ENCODE assay signal across 20 cellular contexts in the genomic region with DNA sequence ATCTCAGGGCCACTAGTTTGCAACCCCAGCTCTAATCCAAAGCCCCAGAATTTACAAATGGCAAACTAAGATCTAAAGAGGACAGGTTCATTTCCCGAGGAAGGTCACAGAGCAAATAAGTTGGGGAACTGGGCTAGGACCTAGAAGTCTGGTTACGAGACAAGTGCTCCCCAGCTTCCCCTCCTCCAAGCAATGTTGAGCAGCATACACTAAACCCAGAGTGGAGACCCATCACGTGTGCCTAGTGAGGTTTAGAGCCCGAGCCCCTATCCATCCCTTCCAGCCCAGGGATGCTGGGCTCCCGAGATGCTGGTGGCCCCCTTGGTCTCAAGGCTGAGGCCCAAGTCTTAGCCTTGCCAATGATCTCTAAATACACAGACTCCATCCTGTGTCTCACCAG.
A peak's percentile ranks its signal among the peaks of the same experiment; 100 is the strongest.
DNase-seq lines count a peak whose midpoint lies in the region; ATAC-seq, FAIRE-seq and TF ChIP-seq lines count a peak whose summit lies in the region.
"Had no signal": no experiment of that assay in that cellular context is flagged by ENCODE, and none has a peak within 500 bp of the region (broad histone marks: within the 10 kb centered on the region; RNA-seq: fewer than 3 reads in every experiment).

No MANE protein-coding gene starts in this region.

- H3K36me3 ChIP-seq in heart right ventricle (no peaks in the 10 kb centered on the region), esophagus muscularis mucosa (no peaks in the 10 kb centered on the region), testis (ENCODE audit: low read depth, missing control alignments) (no peaks in the 10 kb centered on the region)

- no peaks in the 10 kb centered on the region for H3K27me3 ChIP-seq in heart right ventricle
- no peaks in the 10 kb centered on the region for H3K27me3 ChIP-seq in esophagus muscularis mucosa
- H3K27me3 ChIP-seq in testis, result no peaks in the 10 kb centered on the region

- no peak for FAIRE-seq in D721Med (lab: Jason Lieb, UNC)
- FAIRE-seq: HTR-8/SVneo had no signal

- H3K4me1 ChIP-seq in heart right ventricle (peaks cover 2 to 23% (median 7%) of the 10 kb centered on the region in 9 donors), esophagus muscularis mucosa (peaks cover 0 to 10% (median 7%) of the 10 kb centered on the region in 4 donors), testis (peaks cover 3% of the 10 kb centered on the region)
- H3K4me1 ChIP-seq: Caco-2 had no signal

- TF ChIP-seq POLR2A in esophagus muscularis mucosa (IDR thresholded peaks at IDR 0.05; ENCODE audit: low read depth) (no peak), testis (IDR thresholded peaks at IDR 0.05) (no peak)

- intact Hi-C loops in cardiac septum (cut with DNase I), result loop anchor here (5.0 kb wide), 1 partner anchor 208 kb away; a partner anchor contains a TSS
- intact Hi-C loops in heart right ventricle (cut with DNase I), result loop anchor here in 5 of 10 donors (5.0 to 10.0 kb wide), 5 partner anchors 56 to 336 kb away; a partner anchor contains a TSS
- intact Hi-C loops in esophagus muscularis mucosa (cut with DNase I), result no loop called here
- intact Hi-C loops in sciatic nerve (cut with DNase I), result no loop called here
- intact Hi-C loops in testis (cut with DNase I; ENCODE audit: low total_unique reads), result no loop called here

- H3K27ac ChIP-seq in heart right ventricle (no peak overlapping the region), esophagus muscularis mucosa (replicated peaks in 1 of 4) (no peak overlapping the region), testis (no peak overlapping the region)
- H3K27ac ChIP-seq: C4-2B had no signal

- no peak for TF ChIP-seq EP300 in esophagus muscularis mucosa (IDR thresholded peaks at IDR 0.05)

- H3K9me3 ChIP-seq in heart right ventricle (no peaks in the 10 kb centered on the region), esophagus muscularis mucosa (no peaks in the 10 kb centered on the region), testis (no peaks in the 10 kb centered on the region)
- H3K9me3 ChIP-seq: Caco-2 had no signal

- peak; percentile 57 for DNase-seq in cardiac septum (ENCODE audit: low spot score)
- DNase-seq in heart right ventricle, result no peak
- DNase-seq in esophagus muscularis mucosa (ENCODE audit: extremely low spot score), result peak; percentile 77
- DNase-seq in sciatic nerve (ENCODE audit: low spot score), result no peak
- no peak for DNase-seq in D721Med (ENCODE audit: insufficient read length, low spot score)
- DNase-seq in testis, result no peak
- DNase-seq: ACHN; AML-193; Caco-2; CD4-positive, alpha-beta T cell; DMS153; DMS79; GF-D8; H7; HFFc6; IMR-90 had no signal

- TF ChIP-seq CTCF in heart right ventricle (IDR thresholded peaks at IDR 0.05) (no peak), esophagus muscularis mucosa (IDR thresholded peaks at IDR 0.05) (no peak), D721Med (IDR thresholded peaks at IDR 0.05; ENCODE audit: insufficient read depth, missing control alignments) (no peak), testis (IDR thresholded peaks at IDR 0.05) (no peak)

- ATAC-seq in heart right ventricle, result no peak
- peak; percentile 39 for ATAC-seq in sciatic nerve
- ATAC-seq: GM23338, HCT116 had no signal

- H3K4me3 ChIP-seq in heart right ventricle, result no peak overlapping the region
- H3K4me3 ChIP-seq in esophagus muscularis mucosa, result no peak overlapping the region
- no peak overlapping the region for H3K4me3 ChIP-seq in testis
- H3K4me3 ChIP-seq: GM23338 had no signal

- WGBS in heart right ventricle, 2 donors, result 84 to 93% methylated on average over 5 of the region's 5 CpGs
- 93% methylated on average over 5 of the region's 5 CpGs for WGBS in esophagus muscularis mucosa
- 75 to 81% methylated on average over 4 to 5 of the region's 5 CpGs for WGBS in testis, 2 donors

Comparison
In these comparisons a context has a peak if more than half of its experiments do, and no peak if none do; other contexts are left out.
1. DNase-seq: peak in cardiac septum (single experiment) and esophagus muscularis mucosa (single experiment); none in heart right ventricle (0 of 2), sciatic nerve (single experiment), D721Med (single experiment) and testis (single experiment).